Comparison of ENCODE assay signal across 12 cellular contexts in the genomic region with DNA sequence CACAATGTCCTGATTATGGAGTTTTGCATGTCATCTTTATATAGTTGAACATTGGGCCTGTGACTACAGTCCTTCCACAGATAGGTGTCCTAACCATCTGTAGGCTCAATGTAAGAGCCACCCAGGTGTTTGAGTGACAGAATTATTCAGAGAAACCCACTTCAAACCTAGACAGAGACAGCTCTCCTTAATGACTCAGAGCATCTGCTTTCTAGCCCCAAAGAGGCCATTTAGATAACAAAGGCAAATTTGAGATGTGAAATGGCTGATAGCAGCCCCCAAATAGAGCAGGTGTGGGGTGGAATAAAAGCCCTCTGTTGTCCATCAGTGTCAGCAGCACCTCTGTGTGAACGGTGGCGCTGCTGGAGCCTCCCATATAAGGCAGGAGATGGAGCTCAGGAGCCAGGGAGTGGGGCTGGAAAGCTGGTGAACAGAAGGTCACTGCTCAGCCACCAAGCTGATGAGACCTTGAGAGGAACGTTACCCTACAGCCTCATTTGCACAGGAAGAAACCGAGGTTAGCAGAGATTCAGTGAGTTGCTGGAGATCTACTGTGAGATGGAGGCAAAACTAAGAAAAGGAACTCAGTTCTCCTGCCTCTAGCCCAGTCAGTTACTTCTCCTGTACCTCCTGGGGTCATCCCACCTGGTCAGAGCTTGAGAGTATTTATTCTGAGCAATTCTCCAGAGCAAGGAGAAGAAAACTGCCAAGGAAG.
DNase-seq lines count a peak whose midpoint lies in the region; ATAC-seq and TF ChIP-seq lines count a peak whose summit lies in the region.
"Had no signal": no experiment of that assay in that cellular context is flagged by ENCODE, and none has a peak within 500 bp of the region (broad histone marks: within the 10 kb centered on the region; RNA-seq: fewer than 3 reads in every experiment).

No MANE protein-coding gene starts in this region.

- H3K4me1 ChIP-seq in OCI-LY1 (ENCODE audit: insufficient read depth, low read length, severe bottlenecking) = peaks cover 63% of the 10 kb centered on the region
- H3K4me1 ChIP-seq in psoas muscle = no peaks in the 10 kb centered on the region
- H3K4me1 ChIP-seq: colonic mucosa had no signal

- H3K4me2 ChIP-seq in OCI-LY1 (ENCODE audit: low read length) = peak overlapping the region; percentile 31

- peak overlapping the region; percentile 72 for H3K27ac ChIP-seq in OCI-LY1 (ENCODE audit: low read depth, low read length, poor library complexity, severe bottlenecking)
- H3K27ac ChIP-seq in psoas muscle = no peak overlapping the region
- H3K27ac ChIP-seq: colonic mucosa had no signal

- no peaks in the 10 kb centered on the region for H3F3A ChIP-seq in OCI-LY1 (ENCODE audit: insufficient read depth, low read length)

- H3K27me3 ChIP-seq in OCI-LY1 (ENCODE audit: insufficient read depth, low read length) = no peaks in the 10 kb centered on the region
- peaks cover 0 to 2% (median 0%) of the 10 kb centered on the region in 3 donors for H3K27me3 ChIP-seq in psoas muscle (ENCODE audit: insufficient read depth in 3 of 3, low read length in 2 of 3)
- H3K27me3 ChIP-seq: colonic mucosa had no signal

- no peak for TF ChIP-seq CTCF in OCI-LY1 (IDR thresholded peaks at IDR 0.05; ENCODE audit: low read length)
- TF ChIP-seq CTCF in psoas muscle (IDR thresholded peaks at IDR 0.05) = no peak

- no peak overlapping the region for H2AFZ ChIP-seq in OCI-LY1 (ENCODE audit: low read length)

- 35 to 39% (median 37%) methylated on average over 4 of the region's 4 CpGs for WGBS in psoas muscle, 3 donors

- intact Hi-C loops in psoas muscle (cut with DNase I) = no loop called here

- DNase-seq in ELF-1 (ENCODE audit: low read depth, low spot score) = peak; percentile 37
- DNase-seq in NAMALWA (ENCODE audit: low spot score) = peak; percentile 50
- DNase-seq in memory B cell (ENCODE audit: low spot score in 2 of 2) = no peak
- DNase-seq in activated CD4-positive, CD25-positive, alpha-beta regulatory T cell treated with anti-CD3 and anti-CD28 coated beads, Interleukin-2, amount 50 U/mL, for 72 hours = no peak
- no peak for DNase-seq in putamen (ENCODE audit: low spot score)
- no peak for DNase-seq in psoas muscle
- DNase-seq: activated CD4-positive, alpha-beta T cell treated with anti-CD3 and anti-CD28 coated beads for 36 hours; activated naive CD4-positive, alpha-beta T cell; colonic mucosa; nephron progenitor cell had no signal

- no peak overlapping the region for H3K4me3 ChIP-seq in OCI-LY1 (ENCODE audit: low read depth, low read length, poor library complexity, severe bottlenecking)
- H3K4me3 ChIP-seq in psoas muscle = no peak overlapping the region
- H3K4me3 ChIP-seq: colonic mucosa had no signal

- H3K36me3 ChIP-seq in OCI-LY1 (ENCODE audit: insufficient read depth, low read length) = no peaks in the 10 kb centered on the region; the same call in 1 of the 2 replicates
- no peaks in the 10 kb centered on the region for H3K36me3 ChIP-seq in psoas muscle (ENCODE audit: insufficient read depth in 1 of 2, low read depth in 1 of 2)
- H3K36me3 ChIP-seq: colonic mucosa had no signal

- H3K9me2 ChIP-seq in OCI-LY1 (ENCODE audit: low read depth, low read length) = no peaks in the 10 kb centered on the region

- ATAC-seq in memory B cell (ENCODE audit: low read depth) = no peak
- no peak for ATAC-seq in psoas muscle
- ATAC-seq: activated CD4-positive, alpha-beta T cell treated with anti-CD3 and anti-CD28 coated beads for 36 hours; Right ventricle myocardium inferior had no signal

- peaks cover 49% of the 10 kb centered on the region for H3K4me1 Mint-ChIP-seq in memory B cell
- H3K4me1 Mint-ChIP-seq: activated CD4-positive, alpha-beta T cell treated with anti-CD3 and anti-CD28 coated beads for 36 hours had no signal

- H3K27ac Mint-ChIP-seq in memory B cell = peak overlapping the region; percentile 16
- H3K27ac Mint-ChIP-seq: activated CD4-positive, alpha-beta T cell treated with anti-CD3 and anti-CD28 coated beads for 36 hours; nephron progenitor cell had no signal

- H3K79me2 ChIP-seq in OCI-LY1 (ENCODE audit: insufficient read depth, low read length) = no peaks in the 10 kb centered on the region

- H3K27me3 Mint-ChIP-seq in memory B cell = no peaks in the 10 kb centered on the region

- H3K9me3 Mint-ChIP-seq in memory B cell = no peaks in the 10 kb centered on the region
- H3K9me3 Mint-ChIP-seq: nephron progenitor cell had no signal

- H3K9me3 ChIP-seq in OCI-LY1 (ENCODE audit: low read length) (no peaks in the 10 kb centered on the region), psoas muscle (no peaks in the 10 kb centered on the region)
- H3K9me3 ChIP-seq: colonic mucosa had no signal

- no peak overlapping the region for H3K4me3 Mint-ChIP-seq in memory B cell
- H3K4me3 Mint-ChIP-seq: activated CD4-positive, alpha-beta T cell treated with anti-CD3 and anti-CD28 coated beads for 36 hours; nephron progenitor cell had no signal

- H4K20me1 ChIP-seq in OCI-LY1 (ENCODE audit: insufficient read depth, low read length) = no peaks in the 10 kb centered on the region

- no peaks in the 10 kb centered on the region for H3K36me3 Mint-ChIP-seq in memory B cell

- no peak overlapping the region for H3K9ac ChIP-seq in OCI-LY1 (ENCODE audit: low read length)

Comparison
In these comparisons a context has a peak if more than half of its experiments do, and no peak if none do; other contexts are left out.
1. DNase-seq: peak in ELF-1 (single experiment) and NAMALWA (single experiment); none in memory B cell (0 of 2), activated CD4-positive, CD25-positive, alpha-beta regulatory T cell treated with anti-CD3 and anti-CD28 coated beads, Interleukin-2, amount 50 U/mL, for 72 hours (single experiment), putamen (single experiment) and psoas muscle (0 of 2).